8 cellular contexts compared by ENCODE assay signal in genomic region chr10:19819419-19820033, GRCh38. TPM values are rescaled to one million over a fixed set of nuclear protein-coding genes. Genes with fewer than 3 reads are reported as not detected.
DNase-seq lines count a peak whose midpoint lies in the region; ATAC-seq and TF ChIP-seq lines count a peak whose summit lies in the region.

No MANE protein-coding gene starts in this region.

- ATAC-seq in GM18505 (IDR thresholded peaks at IDR 0.05; ENCODE audit: unreplicated experiment), result no peak
- ATAC-seq in GM19452 (IDR thresholded peaks at IDR 0.05; ENCODE audit: unreplicated experiment), result no peak

- TF ChIP-seq POLR2A in GM18505 (IDR thresholded peaks at IDR 0.05; ENCODE audit: borderline replicate concordance, extremely low read depth, insufficient read depth, insufficient read length), result no peak

- DNase-seq in NCI-H2196 (lab: John Stamatoyannopoulos, UW; ENCODE audit: unreplicated experiment) (peak; percentile 32), NCI-H2196 treated with DMSO at 0.1 percent for 48 hours (lab: John Stamatoyannopoulos, UW; ENCODE audit: unreplicated experiment) (no peak), iPS-NIHi11 (ENCODE audit: low spot score) (peak; percentile 11), substantia nigra (lab: John Stamatoyannopoulos, UW) (peak in 6 of 49 donors; percentile 13 to 56 (median 38))
- DNase-seq in Jurkat, Clone E6-1 (ENCODE audit: low read depth, low spot score), result peak; percentile 20

- H3K27ac ChIP-seq in substantia nigra (ENCODE audit: low read depth, low read length, poor library complexity, severe bottlenecking), result peak overlapping the region; percentile 32

- no peak overlapping the region for H3K4me3 ChIP-seq in Jurkat, Clone E6-1 (ENCODE audit: low read length)
- no peak overlapping the region for H3K4me3 ChIP-seq in WI38 (ENCODE audit: low read depth, low read length)

- TF ChIP-seq CTCF in WI38 (IDR thresholded peaks at IDR 0.05; ENCODE audit: low read depth, low read length), result peak; percentile 51; the same call in 1 of the 2 replicates

RNA-seq across cellular contexts. Expression of gene PLXDC2, which starts 3.3 kb away (rescaled TPM):
- polyA plus RNA-seq in Jurkat, Clone E6-1 (2012; ENCODE audit: insufficient read depth, insufficient read length), result not detected
